Comparison of ENCODE assay signal across 10 cellular contexts in genomic region chr11:61489833-61490585, GRCh38. TPM values are rescaled to one million over a fixed set of nuclear protein-coding genes. Genes with fewer than 3 reads are reported as not detected.
DNase-seq lines count a peak whose midpoint lies in the region; ATAC-seq and TF ChIP-seq lines count a peak whose summit lies in the region.
"Had no signal": no experiment of that assay in that cellular context is flagged by ENCODE, and none has a peak within 500 bp of the region (broad histone marks: within the 10 kb centered on the region; RNA-seq: fewer than 3 reads in every experiment).

No MANE protein-coding gene starts in this region.

- ATAC-seq in gastroesophageal sphincter (no peak), GM19397 (IDR thresholded peaks at IDR 0.05; ENCODE audit: unreplicated experiment) (no peak), GM18870 (IDR thresholded peaks at IDR 0.05; ENCODE audit: unreplicated experiment) (no peak)

- H3K36me3 ChIP-seq in gastroesophageal sphincter, result peaks cover 0 to 22% of the 10 kb centered on the region in 2 donors
- no peaks in the 10 kb centered on the region for H3K36me3 ChIP-seq in osteoblast (ENCODE audit: insufficient read depth, low read length)
- H3K36me3 ChIP-seq in Karpas-422 (ENCODE audit: insufficient read depth, low read length), result no peaks in the 10 kb centered on the region

- DNase-seq in DMS53 (lab: John Stamatoyannopoulos, UW), result peak; percentile 92
- peak; percentile 97 for DNase-seq in osteoblast (ENCODE audit: insufficient read length, low spot score, missing footprints)
- no peak for DNase-seq in Karpas-422
- no peak for DNase-seq in activated CD4-positive, alpha-beta T cell treated with anti-CD3 and anti-CD28 coated beads, Interleukin-2, amount 50 U/mL, for 4 hours
- DNase-seq: stimulated activated CD4-positive, alpha-beta T cell treated with anti-CD3 and anti-CD28 coated beads, Interleukin-1b, Interleukin-23, amount 100 ng/mL, for 48 hours had no signal

- H3K27me3 ChIP-seq in gastroesophageal sphincter, result no peaks in the 10 kb centered on the region
- H3K27me3 ChIP-seq in osteoblast (ENCODE audit: insufficient read depth, low read length), result peaks cover 4% of the 10 kb centered on the region
- no peaks in the 10 kb centered on the region for H3K27me3 ChIP-seq in Karpas-422 (ENCODE audit: low read length)

- TF ChIP-seq POLR2A in gastroesophageal sphincter (IDR thresholded peaks at IDR 0.05), result no peak

- peak overlapping the region in 3 of 4 donors; percentile 6 to 67 (median 20) for H3K27ac ChIP-seq in gastroesophageal sphincter
- peak overlapping the region; percentile 28 for H3K27ac ChIP-seq in osteoblast (ENCODE audit: low read depth, low read length)
- H3K27ac ChIP-seq in Karpas-422 (ENCODE audit: low read length), result no peak overlapping the region

- H3K4me3 ChIP-seq in gastroesophageal sphincter (no peak overlapping the region), osteoblast (ENCODE audit: insufficient read depth, low read length) (peak overlapping the region; percentile 28), Karpas-422 (ENCODE audit: low read length) (no peak overlapping the region)

- peaks cover 7% of the 10 kb centered on the region for H4K20me1 ChIP-seq in osteoblast (ENCODE audit: insufficient read depth, low read length)
- H4K20me1 ChIP-seq in Karpas-422 (ENCODE audit: insufficient read depth, low read depth, low read length), result no peaks in the 10 kb centered on the region

- H3K4me2 ChIP-seq in osteoblast (ENCODE audit: insufficient read depth, low read length) (peak overlapping the region; percentile 73), Karpas-422 (ENCODE audit: low read depth, low read length, poor library complexity, severe bottlenecking) (no peak overlapping the region)

- TF ChIP-seq CTCF in gastroesophageal sphincter (IDR thresholded peaks at IDR 0.05) (no peak), osteoblast (IDR thresholded peaks at IDR 0.05; ENCODE audit: extremely low read depth, low read depth, low read length) (no peak)

- H3K9me2 ChIP-seq in Karpas-422 (replicated peaks; ENCODE audit: insufficient read depth, low read length), result no peaks in the 10 kb centered on the region

- H3K9me3 ChIP-seq in gastroesophageal sphincter, result no peaks in the 10 kb centered on the region
- H3K9me3 ChIP-seq in osteoblast (ENCODE audit: low read depth, low read length), result no peaks in the 10 kb centered on the region
- H3K9me3 ChIP-seq in Karpas-422 (ENCODE audit: low read length), result no peaks in the 10 kb centered on the region

- 40 to 64% methylated on average over 1 to 3 of the region's 12 CpGs for WGBS in gastroesophageal sphincter (ENCODE audit: low coverage in 1 of 2), 2 donors

- TF ChIP-seq EP300 in gastroesophageal sphincter (IDR thresholded peaks at IDR 0.05), result no peak

- H2AFZ ChIP-seq in osteoblast (ENCODE audit: low read length) (peak overlapping the region; percentile 41), Karpas-422 (ENCODE audit: low read length) (no peak overlapping the region)

- no peak overlapping the region for H3K9ac ChIP-seq in Karpas-422 (ENCODE audit: low read length)

- H3K79me2 ChIP-seq in osteoblast (ENCODE audit: insufficient read depth, low read length), result no peaks in the 10 kb centered on the region
- no peaks in the 10 kb centered on the region for H3K79me2 ChIP-seq in Karpas-422 (ENCODE audit: low read length)

- H3K4me1 ChIP-seq in gastroesophageal sphincter, result peaks cover 0 to 32% (median 20%) of the 10 kb centered on the region in 3 donors
- H3K4me1 ChIP-seq in osteoblast (ENCODE audit: insufficient read depth, low read length), result peaks cover 21% of the 10 kb centered on the region
- H3K4me1 ChIP-seq in Karpas-422 (ENCODE audit: low read length), result no peaks in the 10 kb centered on the region

TF ChIP-seq in PFSK-1, 5 proteins besides CTCF, POLR2A, EP300 and RAD21:
- TF ChIP-seq SIN3A (IDR thresholded peaks at IDR 0.05; ENCODE audit: borderline replicate concordance, insufficient read depth, low read length) (no peak), POLR2AphosphoS5 (IDR thresholded peaks at IDR 0.05; ENCODE audit: low read depth, low read length) (peak; percentile 65; the same call in 1 of the 2 replicates), TAF1 (IDR thresholded peaks at IDR 0.05; ENCODE audit: borderline replicate concordance, insufficient read depth, low read length) (no peak)

RNA-seq across cellular contexts. Expression of gene LRRC10B, which starts 18.5 kb away (rescaled TPM):
- polyA plus RNA-seq in PFSK-1 (2012; ENCODE audit: insufficient read length, low read depth), result not detected
- 1 to 10 TPM in 2 of 4 donors, under 1 TPM in 2; 0.45 to 1.4 (median 1.1) TPM for total RNA-seq in gastroesophageal sphincter
- total RNA-seq in osteoblast, result under 0.01 TPM in 2 replicates
- 1.0 TPM in 1 of 2 replicates, not detected in the other for total RNA-seq in Karpas-422 (2014; rRNA removed; shearing (Covaris generic); ENCODE audit: low replicate concordance)
- total RNA-seq: endothelial cell of umbilical vein had no signal
- polyA plus RNA-seq: endothelial cell of umbilical vein had no signal

Comparison
In these comparisons a context has a peak if more than half of its experiments do, and no peak if none do; other contexts are left out.
1. DNase-seq: peak in DMS53 (single experiment) and osteoblast (single experiment); none in Karpas-422 (single experiment) and activated CD4-positive, alpha-beta T cell treated with anti-CD3 and anti-CD28 coated beads, Interleukin-2, amount 50 U/mL, for 4 hours (0 of 2).